ENCODE assay signal across 1 cellular context in the genomic region with DNA sequence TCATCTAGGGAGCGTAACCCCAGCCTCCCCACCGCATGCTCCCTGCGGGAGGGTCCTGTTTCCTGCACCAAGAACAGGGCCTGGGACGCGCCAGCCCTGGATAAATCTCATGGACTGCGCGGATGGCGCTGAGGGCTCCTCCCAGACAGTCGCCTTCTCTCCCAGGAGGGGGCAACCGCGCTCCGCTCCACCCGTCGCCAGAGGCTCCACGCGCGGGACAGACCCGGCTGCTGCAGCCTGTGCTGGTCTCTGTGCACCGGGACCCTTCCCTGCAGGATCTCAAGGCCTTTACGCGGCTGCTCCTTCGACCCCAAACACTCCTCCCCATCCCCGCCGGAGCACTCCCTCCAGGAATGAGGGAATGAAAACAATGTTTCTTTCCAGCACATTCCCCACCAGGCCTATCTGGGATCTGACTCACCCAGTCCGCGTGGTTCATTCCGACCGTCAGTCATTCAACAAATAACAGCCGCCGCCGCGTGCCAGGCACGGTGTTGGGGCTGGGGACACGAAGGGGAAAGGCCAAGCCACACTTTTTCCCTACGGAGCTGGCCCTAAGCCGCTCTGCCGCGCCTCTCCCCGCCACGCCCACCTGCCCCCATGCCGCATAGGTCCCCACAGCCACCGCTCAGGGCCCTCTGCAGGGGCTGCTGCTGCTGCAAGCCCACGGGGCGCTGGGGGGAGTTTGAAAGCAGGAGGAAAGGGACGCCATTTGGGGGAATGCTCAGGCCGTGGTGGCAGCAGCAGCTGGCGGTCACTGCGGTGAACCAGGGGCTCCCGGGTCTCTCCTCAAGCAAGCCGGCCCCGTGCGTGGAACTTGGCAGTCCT.
A peak's percentile ranks its signal among the peaks of the same experiment; 100 is the strongest.
TF ChIP-seq lines count a peak whose summit lies in the region.

No MANE protein-coding gene starts in this region.

TF ChIP-seq in K562, 482 proteins besides CTCF, POLR2A, EP300 and RAD21 (continues in another document):
- TF ChIP-seq CXXC5 (CRISPR knock-in tag; IDR thresholded peaks at IDR 0.05) (no peak), FOXA1 (IDR thresholded peaks at IDR 0.05; ENCODE audit: borderline replicate concordance) (no peak), HLTF (IDR thresholded peaks at IDR 0.05) (no peak), HOXB6 (CRISPR knock-in tag; IDR thresholded peaks at IDR 0.05; ENCODE audit: borderline replicate concordance) (no peak), KAT8 (IDR thresholded peaks at IDR 0.05; ENCODE audit: low read depth) (no peak), ZNF3 (CRISPR knock-in tag; IDR thresholded peaks at IDR 0.05) (no peak), ZNF197 (CRISPR knock-in tag; IDR thresholded peaks at IDR 0.05; ENCODE audit: low read depth) (no peak), KDM2B (CRISPR knock-in tag; IDR thresholded peaks at IDR 0.05) (no peak), MTA2 (IDR thresholded peaks at IDR 0.05; ENCODE audit: low read depth) (no peak), CREM (IDR thresholded peaks at IDR 0.05; ENCODE audit: low read depth) (no peak), HNRNPK (IDR thresholded peaks at IDR 0.05; ENCODE audit: low read depth, low read length, poor library complexity, severe bottlenecking) (no peak), ZNF224 (CRISPR knock-in tag; IDR thresholded peaks at IDR 0.05) (no peak), NEUROD1 (IDR thresholded peaks at IDR 0.05; ENCODE audit: borderline replicate concordance, low read depth, low read length, partially characterized antibody) (no peak), ZNF253 (CRISPR knock-in tag; conservative IDR thresholded peaks at IDR 0.05) (no peak), SRSF1 (IDR thresholded peaks at IDR 0.05; ENCODE audit: low read depth, low read length) (no peak), SMC3 (conservative IDR thresholded peaks at IDR 0.05; ENCODE audit: insufficient read depth, low read depth, low read length) (0 out of 2 replicates have a peak, but pooled peaks have one; percentile 47), RNF2 (IDR thresholded peaks at IDR 0.05) (no peak), SREBF1 (IDR thresholded peaks at IDR 0.05; ENCODE audit: borderline replicate concordance, low read depth, low read length) (no peak), NELFE (IDR thresholded peaks at IDR 0.05; ENCODE audit: insufficient read depth, insufficient read length) (no peak), MEF2D (tag; conservative IDR thresholded peaks at IDR 0.05; ENCODE audit: low read depth) (no peak), SAFB (IDR thresholded peaks at IDR 0.05; ENCODE audit: borderline replicate concordance, low read depth, low read length) (0 out of 2 replicates have a peak, but pooled peaks have one; percentile 32), NRF1 (conservative IDR thresholded peaks at IDR 0.05 in 1 of 2, IDR thresholded peaks at IDR 0.05 in 1 of 2) (no peak), XRCC3 (IDR thresholded peaks at IDR 0.05) (no peak)
- TF ChIP-seq, protein P1, sequence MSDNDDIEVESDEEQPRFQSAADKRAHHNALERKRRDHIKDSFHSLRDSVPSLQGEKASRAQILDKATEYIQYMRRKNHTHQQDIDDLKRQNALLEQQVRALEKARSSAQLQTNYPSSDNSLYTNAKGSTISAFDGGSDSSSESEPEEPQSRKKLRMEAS (CRISPR knock-in tag; IDR thresholded peaks at IDR 0.05) = peak; percentile 52; the same call in 1 of the 2 replicates
- TF ChIP-seq, protein P2, sequence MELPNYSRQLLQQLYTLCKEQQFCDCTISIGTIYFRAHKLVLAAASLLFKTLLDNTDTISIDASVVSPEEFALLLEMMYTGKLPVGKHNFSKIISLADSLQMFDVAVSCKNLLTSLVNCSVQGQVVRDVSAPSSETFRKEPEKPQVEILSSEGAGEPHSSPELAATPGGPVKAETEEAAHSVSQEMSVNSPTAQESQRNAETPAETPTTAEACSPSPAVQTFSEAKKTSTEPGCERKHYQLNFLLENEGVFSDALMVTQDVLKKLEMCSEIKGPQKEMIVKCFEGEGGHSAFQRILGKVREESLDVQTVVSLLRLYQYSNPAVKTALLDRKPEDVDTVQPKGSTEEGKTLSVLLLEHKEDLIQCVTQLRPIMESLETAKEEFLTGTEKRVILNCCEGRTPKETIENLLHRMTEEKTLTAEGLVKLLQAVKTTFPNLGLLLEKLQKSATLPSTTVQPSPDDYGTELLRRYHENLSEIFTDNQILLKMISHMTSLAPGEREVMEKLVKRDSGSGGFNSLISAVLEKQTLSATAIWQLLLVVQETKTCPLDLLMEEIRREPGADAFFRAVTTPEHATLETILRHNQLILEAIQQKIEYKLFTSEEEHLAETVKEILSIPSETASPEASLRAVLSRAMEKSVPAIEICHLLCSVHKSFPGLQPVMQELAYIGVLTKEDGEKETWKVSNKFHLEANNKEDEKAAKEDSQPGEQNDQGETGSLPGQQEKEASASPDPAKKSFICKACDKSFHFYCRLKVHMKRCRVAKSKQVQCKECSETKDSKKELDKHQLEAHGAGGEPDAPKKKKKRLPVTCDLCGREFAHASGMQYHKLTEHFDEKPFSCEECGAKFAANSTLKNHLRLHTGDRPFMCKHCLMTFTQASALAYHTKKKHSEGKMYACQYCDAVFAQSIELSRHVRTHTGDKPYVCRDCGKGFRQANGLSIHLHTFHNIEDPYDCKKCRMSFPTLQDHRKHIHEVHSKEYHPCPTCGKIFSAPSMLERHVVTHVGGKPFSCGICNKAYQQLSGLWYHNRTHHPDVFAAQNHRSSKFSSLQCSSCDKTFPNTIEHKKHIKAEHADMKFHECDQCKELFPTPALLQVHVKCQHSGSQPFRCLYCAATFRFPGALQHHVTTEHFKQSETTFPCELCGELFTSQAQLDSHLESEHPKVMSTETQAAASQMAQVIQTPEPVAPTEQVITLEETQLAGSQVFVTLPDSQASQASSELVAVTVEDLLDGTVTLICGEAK (IDR thresholded peaks at IDR 0.05) = no peak
- TF ChIP-seq, protein P2 (CRISPR knock-in tag; IDR thresholded peaks at IDR 0.05) = no peak
- TF ChIP-seq, protein P3, sequence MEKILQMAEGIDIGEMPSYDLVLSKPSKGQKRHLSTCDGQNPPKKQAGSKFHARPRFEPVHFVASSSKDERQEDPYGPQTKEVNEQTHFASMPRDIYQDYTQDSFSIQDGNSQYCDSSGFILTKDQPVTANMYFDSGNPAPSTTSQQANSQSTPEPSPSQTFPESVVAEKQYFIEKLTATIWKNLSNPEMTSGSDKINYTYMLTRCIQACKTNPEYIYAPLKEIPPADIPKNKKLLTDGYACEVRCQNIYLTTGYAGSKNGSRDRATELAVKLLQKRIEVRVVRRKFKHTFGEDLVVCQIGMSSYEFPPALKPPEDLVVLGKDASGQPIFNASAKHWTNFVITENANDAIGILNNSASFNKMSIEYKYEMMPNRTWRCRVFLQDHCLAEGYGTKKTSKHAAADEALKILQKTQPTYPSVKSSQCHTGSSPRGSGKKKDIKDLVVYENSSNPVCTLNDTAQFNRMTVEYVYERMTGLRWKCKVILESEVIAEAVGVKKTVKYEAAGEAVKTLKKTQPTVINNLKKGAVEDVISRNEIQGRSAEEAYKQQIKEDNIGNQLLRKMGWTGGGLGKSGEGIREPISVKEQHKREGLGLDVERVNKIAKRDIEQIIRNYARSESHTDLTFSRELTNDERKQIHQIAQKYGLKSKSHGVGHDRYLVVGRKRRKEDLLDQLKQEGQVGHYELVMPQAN (IDR thresholded peaks at IDR 0.05; ENCODE audit: borderline replicate concordance) = no peak
- TF ChIP-seq, protein P4, sequence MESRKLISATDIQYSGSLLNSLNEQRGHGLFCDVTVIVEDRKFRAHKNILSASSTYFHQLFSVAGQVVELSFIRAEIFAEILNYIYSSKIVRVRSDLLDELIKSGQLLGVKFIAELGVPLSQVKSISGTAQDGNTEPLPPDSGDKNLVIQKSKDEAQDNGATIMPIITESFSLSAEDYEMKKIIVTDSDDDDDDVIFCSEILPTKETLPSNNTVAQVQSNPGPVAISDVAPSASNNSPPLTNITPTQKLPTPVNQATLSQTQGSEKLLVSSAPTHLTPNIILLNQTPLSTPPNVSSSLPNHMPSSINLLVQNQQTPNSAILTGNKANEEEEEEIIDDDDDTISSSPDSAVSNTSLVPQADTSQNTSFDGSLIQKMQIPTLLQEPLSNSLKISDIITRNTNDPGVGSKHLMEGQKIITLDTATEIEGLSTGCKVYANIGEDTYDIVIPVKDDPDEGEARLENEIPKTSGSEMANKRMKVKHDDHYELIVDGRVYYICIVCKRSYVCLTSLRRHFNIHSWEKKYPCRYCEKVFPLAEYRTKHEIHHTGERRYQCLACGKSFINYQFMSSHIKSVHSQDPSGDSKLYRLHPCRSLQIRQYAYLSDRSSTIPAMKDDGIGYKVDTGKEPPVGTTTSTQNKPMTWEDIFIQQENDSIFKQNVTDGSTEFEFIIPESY (CRISPR knock-in tag; IDR thresholded peaks at IDR 0.05) = 0 out of 2 replicates have a peak, but pooled peaks have one; percentile 29
- TF ChIP-seq, protein P5, sequence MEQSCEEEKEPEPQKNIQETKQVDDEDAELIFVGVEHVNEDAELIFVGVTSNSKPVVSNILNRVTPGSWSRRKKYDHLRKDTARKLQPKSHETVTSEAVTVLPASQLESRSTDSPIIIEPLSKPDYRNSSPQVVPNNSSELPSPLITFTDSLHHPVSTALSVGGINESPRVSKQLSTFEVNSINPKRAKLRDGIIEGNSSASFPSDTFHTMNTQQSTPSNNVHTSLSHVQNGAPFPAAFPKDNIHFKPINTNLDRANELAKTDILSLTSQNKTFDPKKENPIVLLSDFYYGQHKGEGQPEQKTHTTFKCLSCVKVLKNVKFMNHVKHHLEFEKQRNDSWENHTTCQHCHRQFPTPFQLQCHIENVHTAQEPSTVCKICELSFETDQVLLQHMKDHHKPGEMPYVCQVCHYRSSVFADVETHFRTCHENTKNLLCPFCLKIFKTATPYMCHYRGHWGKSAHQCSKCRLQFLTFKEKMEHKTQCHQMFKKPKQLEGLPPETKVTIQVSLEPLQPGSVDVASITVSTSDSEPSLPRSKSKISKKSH (CRISPR knock-in tag; IDR thresholded peaks at IDR 0.05) = no peak
